1 cellular context compared by ENCODE assay signal in genomic region chr3:127573916-127574315, GRCh38.
TF ChIP-seq lines count a peak whose summit lies in the region.

No MANE protein-coding gene starts in this region.

TF ChIP-seq in HEK293, 187 proteins besides CTCF, POLR2A, EP300 and RAD21 (continued from another document):
- TF ChIP-seq AEBP2 (tag by site-specific recombination; IDR thresholded peaks at IDR 0.05; ENCODE audit: borderline replicate concordance), result no peak
- TF ChIP-seq ZNF404 (tag by site-specific recombination; IDR thresholded peaks at IDR 0.05), result no peak
- no peak for TF ChIP-seq SCRT2 (tag by site-specific recombination; IDR thresholded peaks at IDR 0.05)
